ENCODE assay signal across 23 cellular contexts in genomic region chr13:96751089-96751488, GRCh38.
"Had no signal": no experiment of that assay in that cellular context is flagged by ENCODE, and none has a peak within 500 bp of the region (broad histone marks: within the 10 kb centered on the region; RNA-seq: fewer than 3 reads in every experiment).

No MANE protein-coding gene starts in this region.

- H3K36me3 ChIP-seq: esophagus muscularis mucosa, gastroesophageal sphincter, heart right ventricle, left lung, lower lobe of right lung had no signal

- H3K27me3 ChIP-seq: dorsolateral prefrontal cortex, esophagus muscularis mucosa, foreskin keratinocyte, gastroesophageal sphincter, heart right ventricle, left lung had no signal

- H3K4me1 ChIP-seq: esophagus muscularis mucosa, foreskin keratinocyte, gastroesophageal sphincter, heart right ventricle, left lung, lower lobe of right lung had no signal

- H3K9me3 ChIP-seq: gastroesophageal sphincter, lower lobe of right lung had no signal

- FAIRE-seq: colon, endothelial cell of umbilical vein, frontal cortex, keratinocyte had no signal

- H3K4me3 ChIP-seq: coronary artery, dorsolateral prefrontal cortex, esophagus muscularis mucosa, gastroesophageal sphincter, heart right ventricle, left lung, lower lobe of right lung had no signal

- H3K27ac ChIP-seq: coronary artery, dorsolateral prefrontal cortex, esophagus muscularis mucosa, foreskin keratinocyte, gastroesophageal sphincter, heart right ventricle, left lung, lower lobe of right lung had no signal

- DNase-seq: dermis blood vessel endothelial cell; dorsolateral prefrontal cortex; effector CD4-positive, alpha-beta T cell; effector memory CD4-positive, alpha-beta T cell; foreskin keratinocyte; glutamatergic neuron; head of caudate nucleus; heart right ventricle; hippocampal formation; left cardiac atrium; left lung; left ventricle myocardium superior; lower lobe of right lung; mesenchymal stem cell; midbrain; naive thymus-derived CD4-positive, alpha-beta T cell had no signal
